In the genomic region with DNA sequence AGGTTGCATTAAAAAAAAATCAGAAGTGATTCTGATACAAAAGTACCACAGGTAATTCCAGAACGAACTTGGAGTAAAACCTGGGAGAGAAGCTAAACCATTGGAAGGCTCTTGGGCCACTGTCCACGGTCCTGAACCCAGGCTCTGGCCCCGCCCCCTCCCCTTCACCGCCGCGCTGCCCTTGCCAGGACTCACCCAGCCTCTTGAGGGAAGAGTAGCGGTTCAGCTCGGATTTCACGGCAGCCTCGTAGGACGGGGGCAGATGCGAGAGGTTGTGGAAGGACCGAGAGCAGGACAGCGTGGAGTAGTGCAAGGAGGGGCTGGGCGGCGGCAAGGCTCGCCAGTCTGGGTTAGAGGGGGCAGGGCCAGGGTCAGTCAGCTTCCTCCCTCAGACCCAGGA, we compare ENCODE assay signal across 9 cellular contexts. TPM values are rescaled to one million over a fixed set of nuclear protein-coding genes. Genes with fewer than 3 reads are reported as not detected.
A peak's percentile ranks its signal among the peaks of the same experiment; 100 is the strongest.
DNase-seq lines count a peak whose midpoint lies in the region; ATAC-seq and TF ChIP-seq lines count a peak whose summit lies in the region.
"Had no signal": no experiment of that assay in that cellular context is flagged by ENCODE, and none has a peak within 500 bp of the region (broad histone marks: within the 10 kb centered on the region; RNA-seq: fewer than 3 reads in every experiment).

No MANE protein-coding gene starts in this region.

- in situ Hi-C loops in HAP-1 (cut with MboI; ENCODE audit: low sequenced_read_pairs) = no loop called here

- H3K27me3 ChIP-seq in HAP-1 (ENCODE audit: low read depth) (peaks cover 17% of the 10 kb centered on the region), RWPE2 (ENCODE audit: insufficient read depth, poor library complexity, severe bottlenecking) (peaks cover 32% of the 10 kb centered on the region)

- no peaks in the 10 kb centered on the region for H3K9me3 ChIP-seq in HAP-1
- no peaks in the 10 kb centered on the region for H3K9me3 ChIP-seq in RWPE2 (ENCODE audit: severe bottlenecking)

- no peak overlapping the region for H3K27ac ChIP-seq in RWPE2 (ENCODE audit: poor library complexity, severe bottlenecking)

- H3K36me3 ChIP-seq in HAP-1 (replicated peaks) (no peaks in the 10 kb centered on the region), RWPE2 (ENCODE audit: low read depth) (no peaks in the 10 kb centered on the region)

- H3K4me3 ChIP-seq in HAP-1 (no peak overlapping the region), RWPE2 (ENCODE audit: severe bottlenecking) (no peak overlapping the region), fibroblast of the aortic adventitia (ENCODE audit: low read depth, low read length) (no peak overlapping the region)

- ATAC-seq in RWPE2 (ENCODE audit: low read depth) = peak; percentile 87

- TF ChIP-seq CTCF in RWPE2 (IDR thresholded peaks at IDR 0.05; ENCODE audit: poor library complexity, severe bottlenecking) (no peak), fibroblast of the aortic adventitia (IDR thresholded peaks at IDR 0.05; ENCODE audit: insufficient read depth, low read length) (no peak)

- H3K4me1 ChIP-seq in HAP-1 = no peaks in the 10 kb centered on the region
- H3K4me1 ChIP-seq in RWPE2 (ENCODE audit: insufficient read depth, poor library complexity, severe bottlenecking) = no peaks in the 10 kb centered on the region

- DNase-seq in A172 (ENCODE audit: low spot score) (peak; percentile 81), HAP-1 (ENCODE audit: low spot score in 2 of 2) (peak; percentile 51 to 84), RWPE2 (ENCODE audit: low spot score) (peak; percentile 69), fibroblast of the aortic adventitia (ENCODE audit: low read depth) (peak; percentile 63), NCI-H446 (lab: John Stamatoyannopoulos, UW) (no peak), NCI-H1092 treated with DMSO at 0.1 percent for 48 hours (lab: John Stamatoyannopoulos, UW) (no peak), dedifferentiated amniotic fluid mesenchymal stem cell (ENCODE audit: extremely low spot score) (no peak)
- DNase-seq in stimulated activated CD8-positive, alpha-beta memory T cell treated with anti-CD3 and anti-CD28 coated beads, Interleukin-4, amount 100 ng/mL, for 48 hours = peak; percentile 56
- DNase-seq: T-cell had no signal

RNA-seq across cellular contexts. Expression of a gene that starts 5.7 kb away (rescaled TPM):
- total RNA-seq in A172 (2014; rRNA removed; shearing (Covaris generic)) = not detected in 2 replicates
- not detected in 2 replicates for total RNA-seq in fibroblast of the aortic adventitia (ENCODE audit: low replicate concordance)
- total RNA-seq: T-cell had no signal

RNA-seq across cellular contexts. Expression of a gene that starts 24.0 kb away (rescaled TPM):
- total RNA-seq in A172 (2014; rRNA removed; shearing (Covaris generic)) = 114 and 139 TPM in 2 replicates
- total RNA-seq in fibroblast of the aortic adventitia (ENCODE audit: low replicate concordance) = 24.4 and 41.3 TPM in 2 replicates

RNA-seq across cellular contexts. Expression of a gene that starts 27.1 kb away (rescaled TPM):
- 0.07 TPM in 1 of 2 replicates, not detected in the other for total RNA-seq in A172 (2014; rRNA removed; shearing (Covaris generic))
- not detected in 2 replicates for total RNA-seq in fibroblast of the aortic adventitia (ENCODE audit: low replicate concordance)
- total RNA-seq: T-cell had no signal

RNA-seq across cellular contexts. Expression of a gene that starts 29.8 kb away (rescaled TPM):
- 272 and 464 TPM in 2 replicates for total RNA-seq in A172 (2014; rRNA removed; shearing (Covaris generic))
- 22.6 and 65.4 TPM in 2 replicates for total RNA-seq in fibroblast of the aortic adventitia (ENCODE audit: low replicate concordance)

RNA-seq across cellular contexts. Expression of a gene that starts 39.0 kb away (rescaled TPM):
- total RNA-seq in A172 (2014; rRNA removed; shearing (Covaris generic)) = 4.1 and 4.8 TPM in 2 replicates
- total RNA-seq in fibroblast of the aortic adventitia (ENCODE audit: low replicate concordance) = 0.33 and 3.8 TPM in 2 replicates

Comparison
In these comparisons a context has a peak if more than half of its experiments do, and no peak if none do; other contexts are left out.
1. DNase-seq: peak in A172 (single experiment), HAP-1 (2 of 2), RWPE2 (single experiment), fibroblast of the aortic adventitia (single experiment) and stimulated activated CD8-positive, alpha-beta memory T cell treated with anti-CD3 and anti-CD28 coated beads, Interleukin-4, amount 100 ng/mL, for 48 hours (single experiment); none in NCI-H446 (0 of 2), NCI-H1092 treated with DMSO at 0.1 percent for 48 hours (single experiment) and dedifferentiated amniotic fluid mesenchymal stem cell (single experiment).